8 cellular contexts compared by ENCODE assay signal in genomic region chr9:109469646-109470358, GRCh38. TPM values are rescaled to one million over a fixed set of nuclear protein-coding genes. Genes with fewer than 3 reads are reported as not detected.
DNase-seq lines count a peak whose midpoint lies in the region; ATAC-seq and TF ChIP-seq lines count a peak whose summit lies in the region.

No MANE protein-coding gene starts in this region.

- WGBS in lung, 2 donors: 39 to 43% methylated on average over 13 of the region's 13 CpGs

- no peak overlapping the region for H3K4me3 ChIP-seq in lung

- H3K27ac ChIP-seq in C4-2B (no peak overlapping the region), lung (ENCODE audit: low read depth in 1 of 2, low read length in 1 of 2) (peak overlapping the region in 1 of 2 donors; percentile 44)

- peaks cover 3 to 7% of the 10 kb centered on the region in 2 donors for H3K4me1 ChIP-seq in lung (ENCODE audit: control insufficient read depth in 2 of 2, insufficient read depth in 2 of 2, low read length in 2 of 2)

- no peaks in the 10 kb centered on the region for H3K9me3 ChIP-seq in lung (ENCODE audit: control insufficient read depth in 2 of 2, insufficient read depth in 1 of 2, low read length in 1 of 2)

- H3K27me3 ChIP-seq in lung (ENCODE audit: control insufficient read depth, insufficient read depth): no peaks in the 10 kb centered on the region

- TF ChIP-seq CTCF in C4-2B (conservative IDR thresholded peaks at IDR 0.05) (peak; percentile 98), lung (IDR thresholded peaks at IDR 0.05; ENCODE audit: control extremely low read depth, extremely low read depth) (peak; percentile 64)

- peak; percentile 94 for ATAC-seq in HG03342 (IDR thresholded peaks at IDR 0.05; ENCODE audit: unreplicated experiment)
- peak; percentile 90 for ATAC-seq in lung (ENCODE audit: insufficient read depth, low FRiP score)

- DNase-seq in GM19238 (ENCODE audit: insufficient read length, low spot score) (peak; percentile 48), NCI-H2227 treated with DMSO at 0.1 percent for 48 hours (lab: John Stamatoyannopoulos, UW) (peak; percentile 41), dedifferentiated amniotic fluid mesenchymal stem cell (ENCODE audit: extremely low spot score) (peak; percentile 75), lung (ENCODE audit: low spot score) (peak; percentile 68)
- DNase-seq in activated CD4-positive, alpha-beta T cell treated with anti-CD3 and anti-CD28 coated beads for 24 hours (ENCODE audit: low read depth in 2 of 2): peak; percentile 46 to 50
- peak; percentile 34 to 48 for DNase-seq in stimulated activated CD8-positive, alpha-beta memory T cell treated with anti-CD3 and anti-CD28 coated beads, Interleukin-15, amount 100 ng/mL, for 48 hours (ENCODE audit: low read depth in 2 of 2)

- no peaks in the 10 kb centered on the region for H3K36me3 ChIP-seq in lung (ENCODE audit: control insufficient read depth in 2 of 2, insufficient read depth in 2 of 2, low read length in 2 of 2)

RNA-seq across cellular contexts. Expression of gene PTPN3, which starts 28.3 kb away (rescaled TPM):
- total RNA-seq in lung: 10 to 100 TPM; 13.3 to 16.9 TPM
- 1 to 10 TPM; 5.7 to 9.1 TPM for polyA plus RNA-seq in lung
